1 cellular context compared by ENCODE assay signal in genomic region chr15:62416535-62416934, GRCh38.
TF ChIP-seq lines count a peak whose summit lies in the region.

No MANE protein-coding gene starts in this region.

TF ChIP-seq in H1, 55 proteins besides CTCF, POLR2A, EP300 and RAD21:
- no peak for TF ChIP-seq POLR2AphosphoS5 (IDR thresholded peaks at IDR 0.05; ENCODE audit: low read depth, low read length)
- no peak for TF ChIP-seq CEBPB (IDR thresholded peaks at IDR 0.05; ENCODE audit: low read depth, low read length)
- TF ChIP-seq BCL11A (IDR thresholded peaks at IDR 0.05; ENCODE audit: low read depth in 2 of 2, low read length in 2 of 2) = no peak
- TF ChIP-seq FOSL1 (IDR thresholded peaks at IDR 0.05; ENCODE audit: insufficient read depth, low read depth, low read length) = no peak
- TF ChIP-seq TAF1 (IDR thresholded peaks at IDR 0.05; ENCODE audit: low read depth, low read length) = no peak
- no peak for TF ChIP-seq CHD2 (IDR thresholded peaks at IDR 0.05; ENCODE audit: low read length)
- TF ChIP-seq POU5F1 (IDR thresholded peaks at IDR 0.05; ENCODE audit: low read depth, low read length) = no peak
- no peak for TF ChIP-seq GTF2F1 (IDR thresholded peaks at IDR 0.05; ENCODE audit: borderline replicate concordance, low read depth, low read length)
- TF ChIP-seq HDAC2 (IDR thresholded peaks at IDR 0.05; ENCODE audit: borderline replicate concordance in 1 of 2, low read depth in 2 of 2, low read length in 2 of 2) = no peak
- no peak for TF ChIP-seq TBP (IDR thresholded peaks at IDR 0.05; ENCODE audit: low read depth, low read length)
- TF ChIP-seq YY1 (IDR thresholded peaks at IDR 0.05; ENCODE audit: low read depth, low read length) = no peak
- no peak for TF ChIP-seq CHD1 (IDR thresholded peaks at IDR 0.05; ENCODE audit: low read depth, low read length)
- no peak for TF ChIP-seq ASH2L (IDR thresholded peaks at IDR 0.05; ENCODE audit: low read length)
TF ChIP-seq in H1: peak in this region for 0.
